ENCODE assay signal across 8 cellular contexts in the genomic region with DNA sequence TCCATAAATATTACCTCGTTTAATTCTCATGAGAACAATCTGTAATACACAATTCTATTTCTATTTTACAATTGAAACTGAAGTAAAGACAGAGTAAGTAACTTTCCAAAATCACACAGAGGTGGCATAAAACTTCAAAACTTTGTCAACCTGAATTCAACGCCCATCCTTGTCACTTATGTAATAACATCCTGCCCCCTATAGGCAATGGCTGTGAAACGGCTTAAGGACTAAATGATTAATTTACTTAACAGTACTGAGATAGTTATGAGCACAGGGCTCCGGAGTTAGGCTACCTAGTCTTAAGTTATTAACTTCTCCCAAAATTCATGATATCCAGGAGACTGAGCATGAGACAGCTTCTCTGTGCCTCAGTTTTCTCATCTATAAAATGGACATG.
DNase-seq lines count a peak whose midpoint lies in the region; ATAC-seq and TF ChIP-seq lines count a peak whose summit lies in the region.

No MANE protein-coding gene starts in this region.

- H3K27me3 ChIP-seq in WERI-Rb-1 (ENCODE audit: insufficient read depth, low read depth, severe bottlenecking) (no peaks in the 10 kb centered on the region), lower lobe of right lung (ENCODE audit: low read depth) (peaks cover 5% of the 10 kb centered on the region), thyroid gland (no peaks in the 10 kb centered on the region)

- peak in 1 of 2 donors; percentile 33 for ATAC-seq in lower lobe of right lung
- ATAC-seq in HG02798 (IDR thresholded peaks at IDR 0.05; ENCODE audit: poor library complexity, unreplicated experiment) = no peak
- no peak for ATAC-seq in GM18870 (IDR thresholded peaks at IDR 0.05; ENCODE audit: unreplicated experiment)
- no peak for ATAC-seq in GM21529 (IDR thresholded peaks at IDR 0.05; ENCODE audit: unreplicated experiment)

- no peaks in the 10 kb centered on the region for H3K36me3 ChIP-seq in WERI-Rb-1
- H3K36me3 ChIP-seq in lower lobe of right lung = no peaks in the 10 kb centered on the region
- H3K36me3 ChIP-seq in thyroid gland = no peaks in the 10 kb centered on the region

- TF ChIP-seq POLR2A in thyroid gland (IDR thresholded peaks at IDR 0.05) = no peak

- no peak overlapping the region for H3K27ac ChIP-seq in WERI-Rb-1
- H3K27ac ChIP-seq in lower lobe of right lung = no peak overlapping the region
- H3K27ac ChIP-seq in thyroid gland = no peak overlapping the region

- H3K9me3 ChIP-seq in WERI-Rb-1 (ENCODE audit: severe bottlenecking) = no peaks in the 10 kb centered on the region
- H3K9me3 ChIP-seq in lower lobe of right lung = no peaks in the 10 kb centered on the region
- H3K9me3 ChIP-seq in thyroid gland = no peaks in the 10 kb centered on the region

- H3K4me1 ChIP-seq in lower lobe of right lung (no peaks in the 10 kb centered on the region), thyroid gland (peaks cover 11 to 17% of the 10 kb centered on the region in 2 donors)

- intact Hi-C loops in lower lobe of right lung (cut with DNase I) (no loop called here), thyroid gland (cut with DNase I) (no loop called here)

- WGBS in thyroid gland, 2 donors = 36 to 39% methylated on average over 4 of the region's 4 CpGs

- TF ChIP-seq CTCF in WERI-Rb-1 (IDR thresholded peaks at IDR 0.05; ENCODE audit: low read depth, low read length) = peak; percentile 40; the same call in 1 of the 2 replicates
- TF ChIP-seq CTCF in lower lobe of right lung (IDR thresholded peaks at IDR 0.05) = peak; percentile 15
- TF ChIP-seq CTCF in thyroid gland (IDR thresholded peaks at IDR 0.05) = peak in 3 of 6 experiments; percentile 18 to 26 (median 25)

- H3K4me3 ChIP-seq in Jurkat, Clone E6-1 (ENCODE audit: low read length) = no peak overlapping the region
- H3K4me3 ChIP-seq in WERI-Rb-1 (ENCODE audit: low read depth, low read length) (no peak overlapping the region), lower lobe of right lung (no peak overlapping the region), thyroid gland (replicated peaks in 1 of 3) (no peak overlapping the region)

- peak; percentile 10 for DNase-seq in EL
- peak; percentile 50 for DNase-seq in Jurkat, Clone E6-1 (ENCODE audit: low read depth, low spot score)
- peak; percentile 24 for DNase-seq in WERI-Rb-1
- DNase-seq in lower lobe of right lung = no peak
- no peak for DNase-seq in thyroid gland

Comparison
In these comparisons a context has a peak if more than half of its experiments do, and no peak if none do; other contexts are left out.
1. DNase-seq: peak in EL (single experiment), Jurkat, Clone E6-1 (single experiment) and WERI-Rb-1 (single experiment); none in lower lobe of right lung (single experiment) and thyroid gland (0 of 2).